1 cellular context compared by ENCODE assay signal in genomic region chr1:225474986-225475820, GRCh38.
TF ChIP-seq lines count a peak whose summit lies in the region.

No MANE protein-coding gene starts in this region.

TF ChIP-seq in GM12878, 131 proteins besides CTCF, POLR2A, EP300 and RAD21 (continued from another document and continues in another):
- TF ChIP-seq CUX1 (IDR thresholded peaks at IDR 0.05; ENCODE audit: insufficient replicate concordance, low read depth, low read length) (no peak), STAT3 (IDR thresholded peaks at IDR 0.05; ENCODE audit: low read depth, low read length) (no peak), CEBPZ (IDR thresholded peaks at IDR 0.05; ENCODE audit: low read depth, low read length) (no peak), SIX5 (IDR thresholded peaks at IDR 0.05; ENCODE audit: low read depth, low read length, severe bottlenecking) (no peak), ATF3 (IDR thresholded peaks at IDR 0.05; ENCODE audit: borderline replicate concordance, extremely low read depth, low read depth, low read length) (peak; percentile 57; the same call in 1 of the 2 replicates), ZNF217 (IDR thresholded peaks at IDR 0.05) (no peak), KAT2A (conservative IDR thresholded peaks at IDR 0.05; ENCODE audit: control insufficient read depth, low read depth, low read length) (no peak), BCL3 (IDR thresholded peaks at IDR 0.05; ENCODE audit: borderline replicate concordance, insufficient read depth, low read depth, low read length, poor library complexity, severe bottlenecking) (no peak), HDAC6 (IDR thresholded peaks at IDR 0.05; ENCODE audit: unreplicated experiment) (no peak), RELB (IDR thresholded peaks at IDR 0.05; ENCODE audit: low read depth) (no peak), SMC3 (IDR thresholded peaks at IDR 0.05; ENCODE audit: borderline replicate concordance, low read length) (peak; percentile 100), NBN (IDR thresholded peaks at IDR 0.05) (no peak), NR2F1 (conservative IDR thresholded peaks at IDR 0.05) (0 out of 2 replicates have a peak, but pooled peaks have one; percentile 18), TBL1XR1 (IDR thresholded peaks at IDR 0.05; ENCODE audit: low read depth, low read length) (peak; percentile 55; the same call in 1 of the 2 replicates), FOXK2 (IDR thresholded peaks at IDR 0.05) (no peak), CBX5 (IDR thresholded peaks at IDR 0.05; ENCODE audit: low read depth) (no peak), SPI1 (IDR thresholded peaks at IDR 0.05; ENCODE audit: borderline replicate concordance, insufficient read depth, low read depth, low read length) (no peak), BHLHE40 (IDR thresholded peaks at IDR 0.05; ENCODE audit: borderline replicate concordance in 1 of 2, low read depth in 2 of 2, low read length in 1 of 2) (peak; percentile 37 to 44; a peak in 2 of 4 replicates), MTA3 (IDR thresholded peaks at IDR 0.05; ENCODE audit: borderline replicate concordance, low read length) (no peak), MYB (IDR thresholded peaks at IDR 0.05; ENCODE audit: borderline replicate concordance, low read depth, low read length) (no peak), ZNF24 (IDR thresholded peaks at IDR 0.05) (no peak; the same call in 1 of the 2 replicates), HCFC1 (IDR thresholded peaks at IDR 0.05; ENCODE audit: low read length) (no peak), CREM (IDR thresholded peaks at IDR 0.05; ENCODE audit: low read depth) (no peak), SREBF1 (IDR thresholded peaks at IDR 0.05; ENCODE audit: low read length) (no peak), DPF2 (IDR thresholded peaks at IDR 0.05) (peak; percentile 51; the same call in 1 of the 2 replicates), STAT1 (conservative IDR thresholded peaks at IDR 0.05) (no peak), HSF1 (IDR thresholded peaks at IDR 0.05; ENCODE audit: low read depth, low read length) (no peak), TARDBP (IDR thresholded peaks at IDR 0.05; ENCODE audit: borderline replicate concordance) (no peak), SRF (IDR thresholded peaks at IDR 0.05; ENCODE audit: low read depth in 2 of 2, low read length in 2 of 2) (no peak), ZNF592 (IDR thresholded peaks at IDR 0.05) (peak; percentile 97), BCLAF1 (IDR thresholded peaks at IDR 0.05) (no peak), GABPA (IDR thresholded peaks at IDR 0.05; ENCODE audit: low read depth) (no peak), IKZF1 (conservative IDR thresholded peaks at IDR 0.05) (peak; percentile 60)
